Comparison of ENCODE assay signal across 20 cellular contexts in genomic region chr5:174134545-174134944, GRCh38.
A peak's percentile ranks its signal among the peaks of the same experiment; 100 is the strongest.
DNase-seq lines count a peak whose midpoint lies in the region; ATAC-seq, FAIRE-seq and TF ChIP-seq lines count a peak whose summit lies in the region.
"Had no signal": no experiment of that assay in that cellular context is flagged by ENCODE, and none has a peak within 500 bp of the region (broad histone marks: within the 10 kb centered on the region; RNA-seq: fewer than 3 reads in every experiment).

No MANE protein-coding gene starts in this region.

- 0% methylated on average over 1 of the region's 1 CpG for WGBS in HepG2 (ENCODE audit: low lambda C conversion rate)
- WGBS in right lobe of liver (ENCODE audit: insufficient coverage, low coverage, low lambda C conversion rate, missing lambda C conversion rate) = 38% methylated on average over 1 of the region's 1 CpG
- 0% methylated on average over 1 of the region's 1 CpG for WGBS in GM12878 (ENCODE audit: insufficient coverage, insufficient replicate concordance, low lambda C conversion rate, missing lambda C conversion rate)

- no peak for TF ChIP-seq RAD21 in HepG2 (CRISPR knock-in tag; IDR thresholded peaks at IDR 0.05)
- TF ChIP-seq RAD21 in GM12878 (IDR thresholded peaks at IDR 0.05; ENCODE audit: insufficient read depth, low read depth, low read length) = no peak

- CTCF ChIA-PET in HepG2 (lab: Yijun Ruan, JAX; ENCODE audit: low intra/inter-chr PET ratio, low total read pairs) = no interaction called here
- CTCF ChIA-PET in GM12878 (lab: Yijun Ruan, JAX) = no interaction called here

- H3K4me2 ChIP-seq in HepG2 (ENCODE audit: low read depth, low read length) (no peak overlapping the region), GM12878 (ENCODE audit: control insufficient read depth, insufficient read depth) (no peak overlapping the region)
- H3K4me2 ChIP-seq: BLaER1 had no signal

- POLR2A ChIA-PET in HepG2 (lab: Yijun Ruan, JAX) (no interaction called here), GM12878 (lab: Charles Lee) (no interaction called here)

- no peak for FAIRE-seq in HepG2 (lab: Jason Lieb, UNC)
- FAIRE-seq in GM12878 (lab: Jason Lieb, UNC) = no peak
- peak; percentile 48 for FAIRE-seq in urothelium cell line (lab: Jason Lieb, UNC)
- FAIRE-seq: A204.1, G401.6 had no signal

- no peak for TF ChIP-seq POLR2A in HepG2 (IDR thresholded peaks at IDR 0.05; ENCODE audit: insufficient read depth in 1 of 2, low read depth in 2 of 2, low read length in 2 of 2)
- TF ChIP-seq POLR2A in right lobe of liver (IDR thresholded peaks at IDR 0.05) = no peak
- TF ChIP-seq POLR2A in GM12878 (IDR thresholded peaks at IDR 0.05; ENCODE audit: low read depth, low read length) = no peak

- no peaks in the 10 kb centered on the region for H3K36me3 ChIP-seq in HepG2 (replicated peaks in 1 of 2; ENCODE audit: control insufficient read depth in 1 of 2, insufficient read depth in 2 of 2, low read length in 2 of 2)
- H3K36me3 ChIP-seq in right lobe of liver = no peaks in the 10 kb centered on the region
- H3K36me3 ChIP-seq in GM12878 (ENCODE audit: control insufficient read depth in 2 of 2, insufficient read depth in 2 of 2, low read length in 1 of 2) = no peaks in the 10 kb centered on the region
- H3K36me3 ChIP-seq: BLaER1 had no signal

- H3K4me3 ChIP-seq in HepG2 (replicated peaks in 1 of 3; ENCODE audit: insufficient read depth in 1 of 3, low read depth in 2 of 3, low read length in 3 of 3) (no peak overlapping the region), right lobe of liver (no peak overlapping the region), GM12878 (no peak overlapping the region)
- H3K4me3 ChIP-seq: BLaER1 had no signal

- TF ChIP-seq CTCF in HepG2 (CRISPR knock-in tag; IDR thresholded peaks at IDR 0.05) (no peak), right lobe of liver (IDR thresholded peaks at IDR 0.05) (no peak), GM12878 (IDR thresholded peaks at IDR 0.05 in 2 of 3, conservative IDR thresholded peaks at IDR 0.05 in 1 of 3; ENCODE audit: control insufficient read depth in 2 of 3, extremely low read depth in 1 of 3, insufficient read depth in 1 of 3, low read depth in 3 of 3, low read length in 3 of 3) (no peak)

- ATAC-seq in HepG2 (no peak), right lobe of liver (no peak), GM12878 (no peak), SK-N-SH treated with all-trans-retinoic acid at 6 μM for 48 hours (no peak)
- ATAC-seq: CD8-positive, alpha-beta T cell had no signal

- H3K9ac ChIP-seq in HepG2 (ENCODE audit: insufficient read depth, low read depth, low read length) (no peak overlapping the region), GM12878 (ENCODE audit: control insufficient read depth, insufficient read depth, low read length) (no peak overlapping the region)
- H3K9ac ChIP-seq: BLaER1 had no signal

- RAD21 ChIA-PET in GM12878 (lab: Charles Lee; ENCODE audit: unreplicated experiment) = no interaction called here

- H3K9me3 ChIP-seq in HepG2 (ENCODE audit: low read length) = no peaks in the 10 kb centered on the region
- H3K9me3 ChIP-seq in right lobe of liver = no peaks in the 10 kb centered on the region
- H3K9me3 ChIP-seq in GM12878 (replicated peaks; ENCODE audit: control insufficient read depth, insufficient read depth, low read length) = no peaks in the 10 kb centered on the region; the same call in 2 of the 3 replicates
- H3K9me3 ChIP-seq: BLaER1, Caco-2 had no signal

- H3K4me1 ChIP-seq in HepG2 (ENCODE audit: insufficient read depth, low read length) = no peaks in the 10 kb centered on the region
- no peaks in the 10 kb centered on the region for H3K4me1 ChIP-seq in right lobe of liver
- H3K4me1 ChIP-seq in GM12878 (ENCODE audit: control insufficient read depth, insufficient read depth, low read length) = no peaks in the 10 kb centered on the region
- H3K4me1 ChIP-seq: BLaER1, Caco-2 had no signal

- 0 out of 5 replicates have a peak, but pooled peaks cover 0 to 1% of the 10 kb centered on the region in 2 experiments for H3K27me3 ChIP-seq in HepG2 (ENCODE audit: control insufficient read depth in 1 of 2, insufficient read depth in 2 of 2, low read length in 2 of 2)
- H3K27me3 ChIP-seq in right lobe of liver = no peaks in the 10 kb centered on the region
- H3K27me3 ChIP-seq in GM12878 (replicated peaks in 1 of 2; ENCODE audit: control insufficient read depth in 2 of 2, insufficient read depth in 2 of 2, low read length in 1 of 2) = no peaks in the 10 kb centered on the region; a peak in 2 of 4 replicates
- H3K27me3 ChIP-seq: BLaER1 had no signal

- H3K79me2 ChIP-seq in HepG2 (ENCODE audit: insufficient read depth, low read length) (no peaks in the 10 kb centered on the region), GM12878 (ENCODE audit: control insufficient read depth, insufficient read depth, low read length) (no peaks in the 10 kb centered on the region)

- no peak overlapping the region for H2AFZ ChIP-seq in HepG2 (ENCODE audit: low read length)
- H2AFZ ChIP-seq in GM12878 (ENCODE audit: control insufficient read depth, low read depth, low read length) = no peak overlapping the region

- SMC1A ChIA-PET in GM12878 (lab: Charles Lee; ENCODE audit: uncharacterized antibody, unreplicated experiment) = no interaction called here

- H3K27ac ChIP-seq in HepG2 (ENCODE audit: extremely low read length, insufficient read depth, low read length) = no peak overlapping the region
- H3K27ac ChIP-seq in right lobe of liver = no peak overlapping the region
- no peak overlapping the region for H3K27ac ChIP-seq in GM12878 (ENCODE audit: control insufficient read depth, insufficient read depth)
- H3K27ac ChIP-seq: 22Rv1, BLaER1, C4-2B had no signal

- BruUV-seq in HepG2 (replicated peaks; lab: Mats Ljungman, UMichigan) (no TSS peak), GM12878 (replicated peaks; lab: Mats Ljungman, UMichigan) (no TSS peak)

- H4K20me1 ChIP-seq in HepG2 (ENCODE audit: insufficient read depth, low read length) (no peaks in the 10 kb centered on the region), GM12878 (ENCODE audit: control insufficient read depth, insufficient read depth) (no peaks in the 10 kb centered on the region)
- H4K20me1 ChIP-seq: BLaER1 had no signal

- in situ Hi-C loops in HepG2 (cut with HindIII; ENCODE audit: extremely low pct_ligation_motif_present, low pct_unique_long_range_greater_than_20kb) (no loop called here), GM12878 (cut with MboI) (no loop called here)

- intact Hi-C loops in HepG2 (cut with micrococcal nuclease; ENCODE audit: unreplicated experiment) (no loop called here), right lobe of liver (cut with DNase I) (no loop called here), GM12878 (cut with micrococcal nuclease; ENCODE audit: unreplicated experiment) (no loop called here)

- DNase-seq in HepG2 (ENCODE audit: low spot score) (no peak), right lobe of liver (no peak), GM12878 (ENCODE audit: low read depth, low spot score) (no peak), urothelium cell line (ENCODE audit: low spot score) (no peak), RPMI8226 (no peak)
- DNase-seq: Caco-2; CD4-positive, CD25-positive, alpha-beta regulatory T cell; CD8-positive, alpha-beta T cell; DMS153; DND-41; GOT3; H7; HCEC 1CT; HFFc6 had no signal

- TF ChIP-seq EP300 in HepG2 (IDR thresholded peaks at IDR 0.05; ENCODE audit: low read depth in 2 of 2, low read length in 2 of 2) = no peak
- TF ChIP-seq EP300 in HepG2 (CRISPR knock-in tag; IDR thresholded peaks at IDR 0.05; ENCODE audit: borderline replicate concordance) = no peak
- TF ChIP-seq EP300 in GM12878 (IDR thresholded peaks at IDR 0.05; ENCODE audit: borderline replicate concordance in 1 of 2, control insufficient read depth in 1 of 2, low read depth in 2 of 2, low read length in 2 of 2) = no peak

TF ChIP-seq in HepG2, 621 proteins besides CTCF, POLR2A, EP300 and RAD21:
- peak; percentile 27; the same call in 1 of the 2 replicates for TF ChIP-seq FOXK2 (IDR thresholded peaks at IDR 0.05)
- TF ChIP-seq NONO (IDR thresholded peaks at IDR 0.05) = 0 out of 2 replicates have a peak, but pooled peaks have one; percentile 11
- TF ChIP-seq NONO (CRISPR knock-in tag; conservative IDR thresholded peaks at IDR 0.05) = no peak
- TF ChIP-seq ZMYM3 (CRISPR knock-in tag; IDR thresholded peaks at IDR 0.05) = no peak
TF ChIP-seq in HepG2: peak in this region for 2.

TF ChIP-seq in GM12878, 131 proteins besides CTCF, POLR2A, EP300 and RAD21:
- TF ChIP-seq ATF3 (IDR thresholded peaks at IDR 0.05; ENCODE audit: borderline replicate concordance, extremely low read depth, low read depth, low read length) (no peak), HDGF (IDR thresholded peaks at IDR 0.05) (0 out of 2 replicates have a peak, but pooled peaks have one; percentile 21)

TF ChIP-seq in SK-N-SH treated with all-trans-retinoic acid at 6 μM for 48 hours, 23 proteins besides CTCF, POLR2A, EP300 and RAD21 (continues in another document):
- TF ChIP-seq ZNF70 (CRISPR knock-in tag; IDR thresholded peaks at IDR 0.05) = no peak
- TF ChIP-seq PATZ1 (CRISPR knock-in tag; IDR thresholded peaks at IDR 0.05; ENCODE audit: borderline replicate concordance) = no peak
- no peak for TF ChIP-seq POU6F1 (CRISPR knock-in tag; IDR thresholded peaks at IDR 0.05; ENCODE audit: borderline replicate concordance, low read depth)

Comparison
In these comparisons a context has a peak if more than half of its experiments do, and no peak if none do; other contexts are left out.
1. Of the 75 proteins assayed by ChIP-seq in both HepG2 and GM12878: peak only in HepG2: FOXK2; only in GM12878: none; in both: none; in neither: 74.